12 cellular contexts compared by ENCODE assay signal in genomic region chr2:101047075-101047766, GRCh38. TPM values are rescaled to one million over a fixed set of nuclear protein-coding genes. Genes with fewer than 3 reads are reported as not detected.
DNase-seq lines count a peak whose midpoint lies in the region; ATAC-seq and TF ChIP-seq lines count a peak whose summit lies in the region.
"Had no signal": no experiment of that assay in that cellular context is flagged by ENCODE, and none has a peak within 500 bp of the region (broad histone marks: within the 10 kb centered on the region; RNA-seq: fewer than 3 reads in every experiment).

No MANE protein-coding gene starts in this region.

- no peak overlapping the region for H3K27ac Mint-ChIP-seq in natural killer cell
- H3K27ac Mint-ChIP-seq: activated naive CD4-positive, alpha-beta T cell treated with anti-CD3 and anti-CD28 coated beads, Interleukin-2, amount 10 ng/mL, durations not matched to agents 7 days and 5 days had no signal

- peak overlapping the region; percentile 60 for H3K27ac ChIP-seq in psoas muscle

- no peaks in the 10 kb centered on the region for H3K4me1 Mint-ChIP-seq in natural killer cell
- H3K4me1 Mint-ChIP-seq: activated naive CD4-positive, alpha-beta T cell treated with anti-CD3 and anti-CD28 coated beads, Interleukin-2, amount 10 ng/mL, durations not matched to agents 7 days and 5 days had no signal

- no peak overlapping the region for H3K4me3 ChIP-seq in psoas muscle

- H3K9me3 Mint-ChIP-seq in natural killer cell: no peaks in the 10 kb centered on the region
- H3K9me3 Mint-ChIP-seq: activated naive CD4-positive, alpha-beta T cell treated with anti-CD3 and anti-CD28 coated beads, Interleukin-2, amount 10 ng/mL, durations not matched to agents 7 days and 5 days had no signal

- DNase-seq in HT-29 (ENCODE audit: low spot score) (peak; percentile 48), glomerular visceral epithelial cell (ENCODE audit: extremely low spot score) (peak; percentile 77), psoas muscle (no peak), natural killer cell (no peak)
- DNase-seq: activated CD4-positive, CD25-positive, alpha-beta regulatory T cell treated with anti-CD3 and anti-CD28 coated beads, Interleukin-2, amount 50 U/mL, for 72 hours; activated naive CD4-positive, alpha-beta T cell treated with anti-CD3 and anti-CD28 coated beads, Interleukin-2, amount 10 ng/mL, durations not matched to agents 7 days and 5 days; DMS79 treated with DMSO at 0.1 percent for 48 hours; IMR-90; NCI-H2081 treated with DMSO at 0.1 percent for 48 hours had no signal

- no peak overlapping the region for H3K4me3 Mint-ChIP-seq in natural killer cell
- H3K4me3 Mint-ChIP-seq: activated naive CD4-positive, alpha-beta T cell treated with anti-CD3 and anti-CD28 coated beads, Interleukin-2, amount 10 ng/mL, durations not matched to agents 7 days and 5 days had no signal

- H3K27me3 Mint-ChIP-seq in natural killer cell (ENCODE audit: low read depth in 2 of 2): peaks cover 4 to 13% of the 10 kb centered on the region in 2 donors

- H3K9me3 ChIP-seq in psoas muscle: no peaks in the 10 kb centered on the region

- H3K36me3 Mint-ChIP-seq in natural killer cell: no peaks in the 10 kb centered on the region
- H3K36me3 Mint-ChIP-seq: activated naive CD4-positive, alpha-beta T cell treated with anti-CD3 and anti-CD28 coated beads, Interleukin-2, amount 10 ng/mL, durations not matched to agents 7 days and 5 days had no signal

- intact Hi-C loops in psoas muscle (cut with DNase I): no loop called here
- intact Hi-C loops in natural killer cell (cut with micrococcal nuclease): no loop called here

- 52 to 73% (median 72%) methylated on average over 12 of the region's 12 CpGs for WGBS in psoas muscle, 3 donors

- TF ChIP-seq CTCF in psoas muscle (IDR thresholded peaks at IDR 0.05): no peak
- TF ChIP-seq CTCF in natural killer cell (IDR thresholded peaks at IDR 0.05): no peak

- ATAC-seq in SK-N-SH treated with all-trans-retinoic acid at 6 μM for 48 hours (peak; percentile 49), psoas muscle (peak; percentile 46 to 66 (median 56)), HG03439 (IDR thresholded peaks at IDR 0.05; ENCODE audit: unreplicated experiment) (no peak), natural killer cell (no peak), HG02610 (IDR thresholded peaks at IDR 0.05; ENCODE audit: unreplicated experiment) (no peak)

- peaks cover 10% of the 10 kb centered on the region for H3K4me1 ChIP-seq in psoas muscle

- peaks cover 2 to 36% of the 10 kb centered on the region in 2 donors for H3K36me3 ChIP-seq in psoas muscle (ENCODE audit: insufficient read depth in 1 of 2, low read depth in 1 of 2)

- no peaks in the 10 kb centered on the region for H3K27me3 ChIP-seq in psoas muscle (ENCODE audit: insufficient read depth in 3 of 3, low read length in 2 of 3)

TF ChIP-seq in SK-N-SH treated with all-trans-retinoic acid at 6 μM for 48 hours, 23 proteins besides CTCF, POLR2A, EP300 and RAD21:
- TF ChIP-seq GLIS3 (CRISPR knock-in tag; IDR thresholded peaks at IDR 0.05) (no peak), ARNTL (CRISPR knock-in tag; IDR thresholded peaks at IDR 0.05; ENCODE audit: borderline replicate concordance, low read depth) (no peak), TOX (CRISPR knock-in tag; IDR thresholded peaks at IDR 0.05; ENCODE audit: borderline replicate concordance) (no peak), CSDC2 (CRISPR knock-in tag; IDR thresholded peaks at IDR 0.05) (no peak)

RNA-seq across cellular contexts. Expression of gene RPL31, which starts 45.1 kb away (rescaled TPM):
- total RNA-seq in HT-29 (2014; rRNA removed; shearing (Covaris generic)): 1,454 and 1,668 TPM in 2 replicates
- total RNA-seq in psoas muscle (1,000 to 10,000 TPM in 1 of 4 donors, 100 to 1,000 TPM in 3; 718 to 1,227 (median 793) TPM), natural killer cell (100 to 1,000 TPM; 797 to 996 (median 940) TPM)
- polyA plus RNA-seq in psoas muscle: 1,000 to 10,000 TPM; 2,383 to 3,893 (median 2,730) TPM

Comparison
In these comparisons a context has a peak if more than half of its experiments do, and no peak if none do; other contexts are left out.
1. DNase-seq: peak in HT-29 (single experiment) and glomerular visceral epithelial cell (single experiment); none in psoas muscle (0 of 2) and natural killer cell (single experiment).
2. ATAC-seq: peak in SK-N-SH treated with all-trans-retinoic acid at 6 μM for 48 hours (single experiment) and psoas muscle (4 of 4); none in HG03439 (single experiment), natural killer cell (0 of 3) and HG02610 (single experiment).